ENCODE assay signal across 9 cellular contexts in the genomic region with DNA sequence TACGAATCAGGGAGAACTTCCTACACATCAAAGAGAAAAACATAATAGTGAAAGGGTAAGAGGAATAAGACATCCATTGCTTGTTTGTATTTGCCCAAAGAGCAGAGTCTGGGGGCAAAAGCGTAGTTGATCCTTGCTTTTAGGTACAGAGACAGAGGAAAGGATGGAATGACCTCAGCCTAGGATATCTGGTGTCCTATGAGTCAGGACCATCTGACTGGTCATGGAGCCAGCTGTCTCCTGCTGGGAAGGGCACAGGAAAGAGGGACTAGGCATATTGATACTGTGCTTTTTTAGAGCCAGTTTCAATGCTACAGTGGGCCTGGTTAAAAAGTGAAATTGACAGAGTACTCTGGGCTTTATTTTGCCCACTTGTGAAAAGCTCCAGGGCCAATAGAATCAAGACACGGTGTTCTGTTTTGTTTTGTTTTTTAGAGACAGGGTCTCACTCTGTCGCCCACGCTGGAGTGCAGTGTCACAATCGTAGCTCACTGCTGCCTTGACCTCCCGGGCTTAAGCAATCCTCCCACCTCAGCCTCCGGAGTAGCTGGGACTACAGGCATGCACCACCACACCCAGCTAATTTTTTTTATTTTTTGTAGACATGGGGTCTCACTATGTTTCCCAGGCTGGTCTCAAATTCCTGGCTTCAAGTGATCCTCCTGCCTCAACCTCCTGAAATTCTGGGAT. TPM values are rescaled to one million over a fixed set of nuclear protein-coding genes. Genes with fewer than 3 reads are reported as not detected.
DNase-seq lines count a peak whose midpoint lies in the region.
"Had no signal": no experiment of that assay in that cellular context is flagged by ENCODE, and none has a peak within 500 bp of the region (broad histone marks: within the 10 kb centered on the region; RNA-seq: fewer than 3 reads in every experiment).

No MANE protein-coding gene starts in this region.

- no peaks in the 10 kb centered on the region for H3K27me3 ChIP-seq in subcutaneous abdominal adipose tissue (ENCODE audit: control insufficient read depth in 5 of 5, insufficient read depth in 4 of 5, low read length in 5 of 5)

- H3K4me3 Mint-ChIP-seq in activated naive CD8-positive, alpha-beta T cell treated with anti-CD3 and anti-CD28 coated beads for 36 hours: no peak overlapping the region

- peaks cover 58% of the 10 kb centered on the region for H3K4me1 Mint-ChIP-seq in activated naive CD8-positive, alpha-beta T cell treated with anti-CD3 and anti-CD28 coated beads for 36 hours

- peaks cover 3% of the 10 kb centered on the region for H3K27me3 Mint-ChIP-seq in activated naive CD8-positive, alpha-beta T cell treated with anti-CD3 and anti-CD28 coated beads for 36 hours

- H3K27ac Mint-ChIP-seq in activated naive CD8-positive, alpha-beta T cell treated with anti-CD3 and anti-CD28 coated beads for 36 hours: peak overlapping the region; percentile 34

- H3K4me1 ChIP-seq in subcutaneous abdominal adipose tissue (ENCODE audit: control insufficient read depth in 5 of 5, insufficient read depth in 5 of 5, low read length in 5 of 5): peaks cover 3 to 48% (median 39%) of the 10 kb centered on the region in 5 donors

- H3K9me3 ChIP-seq in subcutaneous abdominal adipose tissue (ENCODE audit: control insufficient read depth in 5 of 5, low read length in 5 of 5): no peaks in the 10 kb centered on the region

- DNase-seq in DMS 273 (lab: John Stamatoyannopoulos, UW; ENCODE audit: unreplicated experiment): peak; percentile 41
- no peak for DNase-seq in DMS 273 treated with DMSO at 0.1 percent for 48 hours (lab: John Stamatoyannopoulos, UW)
- DNase-seq in activated naive CD8-positive, alpha-beta T cell treated with anti-CD3 and anti-CD28 coated beads for 36 hours: no peak
- peak; percentile 65 for DNase-seq in hepatic stellate cell (ENCODE audit: low spot score)
- DNase-seq in ecto neural progenitor cell (ENCODE audit: low spot score): no peak
- DNase-seq in NCI-H69 (lab: John Stamatoyannopoulos, UW): no peak
- DNase-seq in NCI-H226: no peak

- H3K36me3 Mint-ChIP-seq in activated naive CD8-positive, alpha-beta T cell treated with anti-CD3 and anti-CD28 coated beads for 36 hours: peaks cover 36% of the 10 kb centered on the region

- H3K4me3 ChIP-seq in subcutaneous abdominal adipose tissue (ENCODE audit: low read depth in 1 of 5, low read length in 5 of 5): peak overlapping the region in 2 of 5 donors; percentile 1 to 39

- H3K27ac ChIP-seq in subcutaneous abdominal adipose tissue (ENCODE audit: low read depth, low read length): peak overlapping the region; percentile 5
- H3K27ac ChIP-seq: 22Rv1 had no signal

- peak overlapping the region in 1 of 5 donors; percentile 21 for H3K9ac ChIP-seq in subcutaneous abdominal adipose tissue (ENCODE audit: low read length in 5 of 5)

- no peaks in the 10 kb centered on the region for H3K9me3 Mint-ChIP-seq in activated naive CD8-positive, alpha-beta T cell treated with anti-CD3 and anti-CD28 coated beads for 36 hours

- peaks cover 4 to 52% (median 42%) of the 10 kb centered on the region in 5 donors for H3K36me3 ChIP-seq in subcutaneous abdominal adipose tissue (ENCODE audit: control insufficient read depth in 5 of 5, insufficient read depth in 5 of 5, low read length in 5 of 5)

RNA-seq across cellular contexts. Expression of a gene that starts 3.2 kb away (rescaled TPM):
- 10 to 100 TPM; 14.9 to 15.5 TPM for total RNA-seq in activated naive CD8-positive, alpha-beta T cell treated with anti-CD3 and anti-CD28 coated beads for 36 hours

Comparison
In these comparisons a context has a peak if more than half of its experiments do, and no peak if none do; other contexts are left out.
1. DNase-seq: peak in DMS 273 (single experiment) and hepatic stellate cell (single experiment); none in DMS 273 treated with DMSO at 0.1 percent for 48 hours (single experiment), activated naive CD8-positive, alpha-beta T cell treated with anti-CD3 and anti-CD28 coated beads for 36 hours (single experiment), ecto neural progenitor cell (single experiment), NCI-H69 (single experiment) and NCI-H226 (single experiment).